ENCODE assay signal across 24 cellular contexts in the genomic region with DNA sequence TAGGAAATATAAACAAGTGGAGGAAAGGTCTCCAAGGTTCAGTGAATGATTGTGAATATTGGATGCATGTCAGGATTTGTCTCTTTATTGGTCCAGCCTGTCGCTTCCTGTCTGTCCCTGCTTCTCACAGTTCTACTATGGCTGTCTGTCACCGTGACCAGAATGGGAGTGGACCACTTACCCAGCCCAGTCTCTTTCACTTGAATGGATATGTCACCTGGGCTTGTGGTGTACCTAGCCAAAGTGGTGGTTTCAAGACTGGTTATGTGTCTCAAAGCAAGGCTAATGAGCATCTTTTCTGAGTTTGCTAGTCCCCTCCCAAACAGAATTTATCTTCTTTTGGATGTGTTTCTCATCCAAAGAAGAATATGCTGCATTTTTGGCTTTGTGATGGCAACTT.
"Had no signal": no experiment of that assay in that cellular context is flagged by ENCODE, and none has a peak within 500 bp of the region (broad histone marks: within the 10 kb centered on the region; RNA-seq: fewer than 3 reads in every experiment).

No MANE protein-coding gene starts in this region.

- H3K27me3 ChIP-seq: hepatocyte, neural progenitor cell, neutrophil, right lobe of liver, stomach, testis, thyroid gland, transverse colon, upper lobe of left lung, vagina had no signal

- H3K36me3 ChIP-seq: lower lobe of right lung, neural progenitor cell, neutrophil, right lobe of liver, stomach, thyroid gland, transverse colon, upper lobe of left lung, vagina had no signal

- H2AFZ ChIP-seq: hepatocyte, neural progenitor cell, parathyroid adenoma had no signal

- H3K4me1 ChIP-seq: lower lobe of right lung, right lobe of liver had no signal

- H3K9me3 ChIP-seq: lower lobe of right lung, neutrophil, right lobe of liver, stomach, testis, thyroid gland, transverse colon, upper lobe of left lung, vagina had no signal

- H3K4me2 ChIP-seq: hepatocyte, neural progenitor cell, smooth muscle cell had no signal

- DNase-seq: islet precursor cell; left ventricle myocardium superior; lower lobe of right lung; mammary epithelial cell; mesenchymal stem cell; naive thymus-derived CD8-positive, alpha-beta T cell; occipital lobe; psoas muscle; right lobe of liver; stimulated activated CD4-positive, alpha-beta T cell treated with anti-CD3 and anti-CD28 coated beads, Interleukin-2, amount 100 ng/mL, for 24 hours; stimulated activated CD4-positive, alpha-beta T cell treated with anti-CD3 and anti-CD28 coated beads, Interleukin-4, amount 100 ng/mL, for 1 hour; stimulated activated naive B cell treated with anti-CD40 and anti-IgM and Interleukin-4, amounts not matched to agents 10 μg/mL and 1 μg/mL and 100 μg/mL, for 72 hours; stimulated activated naive CD8-positive, alpha-beta T cell treated with anti-CD3 and anti-CD28 coated beads, Interleukin-15, Interleukin-2, amounts not matched to agents 100 U/mL and 50 U/mL, for 24 hours; stomach; testis; thyroid gland; transverse colon; upper lobe of left lung had no signal

- ATAC-seq: lower lobe of right lung; naive thymus-derived CD8-positive, alpha-beta T cell; psoas muscle; right lobe of liver; stimulated activated naive B cell treated with anti-CD40 and anti-IgM and Interleukin-4, amounts not matched to agents 10 μg/mL and 1 μg/mL and 100 μg/mL, for 72 hours; stimulated activated naive CD8-positive, alpha-beta T cell treated with anti-CD3 and anti-CD28 coated beads, Interleukin-15, Interleukin-2, amounts not matched to agents 100 U/mL and 50 U/mL, for 24 hours had no signal

- H3K9ac ChIP-seq: neural progenitor cell, parathyroid adenoma had no signal

- H3K27ac ChIP-seq: hepatocyte, lower lobe of right lung, neural progenitor cell, neutrophil, parathyroid adenoma, psoas muscle, right lobe of liver, stomach, thyroid gland, transverse colon, upper lobe of left lung, vagina had no signal

- H3K4me3 ChIP-seq: hepatocyte, lower lobe of right lung, neural progenitor cell, psoas muscle, right lobe of liver, smooth muscle cell, stomach, testis, thyroid gland, transverse colon, upper lobe of left lung, vagina had no signal
